ENCODE assay signal across 8 cellular contexts in genomic region chr18:12038082-12038660, GRCh38. TPM values are rescaled to one million over a fixed set of nuclear protein-coding genes. Genes with fewer than 3 reads are reported as not detected.
DNase-seq lines count a peak whose midpoint lies in the region; ATAC-seq and TF ChIP-seq lines count a peak whose summit lies in the region.
"Had no signal": no experiment of that assay in that cellular context is flagged by ENCODE, and none has a peak within 500 bp of the region (broad histone marks: within the 10 kb centered on the region; RNA-seq: fewer than 3 reads in every experiment).

No MANE protein-coding gene starts in this region.

- H3K27ac ChIP-seq in esophagus (ENCODE audit: low read depth in 2 of 2, low read length in 1 of 2) = peak overlapping the region; percentile 88 to 91

- DNase-seq in HFF-Myc (ENCODE audit: extremely low read depth, low read depth) = no peak
- peak; percentile 16 to 36 for DNase-seq in activated CD4-positive, alpha-beta T cell treated with anti-CD3 and anti-CD28 coated beads for 4 hours
- no peak for DNase-seq in neural crest cell (ENCODE audit: low read depth, low spot score)
- no peak for DNase-seq in OCI-M2 (lab: John Stamatoyannopoulos, UW; ENCODE audit: unreplicated experiment)
- no peak for DNase-seq in NK-92 (lab: John Stamatoyannopoulos, UW; ENCODE audit: unreplicated experiment)

- peaks cover 0 to 17% of the 10 kb centered on the region in 2 donors for H3K4me1 ChIP-seq in esophagus (ENCODE audit: control insufficient read depth in 2 of 2, insufficient read depth in 2 of 2, low read length in 1 of 2)

- H3K27ac Mint-ChIP-seq in neural crest cell (ENCODE audit: unreplicated experiment) = no peak overlapping the region

- H3K27me3 ChIP-seq in esophagus (ENCODE audit: control insufficient read depth in 1 of 2, insufficient read depth in 2 of 2, low read length in 2 of 2) = no peaks in the 10 kb centered on the region

- 17 to 19% methylated on average over 24 to 30 of the region's 30 CpGs for WGBS in esophagus, 2 donors

- no peaks in the 10 kb centered on the region for H3K9me3 Mint-ChIP-seq in neural crest cell

- H3K4me1 Mint-ChIP-seq in neural crest cell = no peaks in the 10 kb centered on the region

- no peaks in the 10 kb centered on the region for H3K36me3 ChIP-seq in esophagus (ENCODE audit: control insufficient read depth in 2 of 2, insufficient read depth in 2 of 2, low read length in 1 of 2)

- TF ChIP-seq CTCF in HFF-Myc (IDR thresholded peaks at IDR 0.05; ENCODE audit: low read depth, low read length, missing control alignments) (no peak), neural crest cell (conservative IDR thresholded peaks at IDR 0.05) (no peak)

- H3K36me3 Mint-ChIP-seq in neural crest cell (ENCODE audit: low read depth) = no peaks in the 10 kb centered on the region

- H3K9me3 ChIP-seq in esophagus (ENCODE audit: control insufficient read depth in 2 of 2, insufficient read depth in 1 of 2, low read depth in 1 of 2, low read length in 1 of 2) = no peaks in the 10 kb centered on the region

- ATAC-seq in HG03342 (IDR thresholded peaks at IDR 0.05; ENCODE audit: unreplicated experiment) = no peak

- peak overlapping the region; percentile 77 for H3K4me3 Mint-ChIP-seq in neural crest cell

- H3K27me3 Mint-ChIP-seq in neural crest cell (ENCODE audit: low read depth) = peaks cover 36% of the 10 kb centered on the region

- H3K4me3 ChIP-seq in HFF-Myc (replicated peaks; ENCODE audit: low read depth, low read length) = peak overlapping the region; percentile 48
- H3K4me3 ChIP-seq in esophagus (ENCODE audit: low read depth in 1 of 2, low read length in 2 of 2) = peak overlapping the region; percentile 46 to 55

RNA-seq across cellular contexts. Expression of gene ANKRD62, which starts 55.5 kb away (rescaled TPM):
- polyA plus RNA-seq in esophagus = under 1 TPM; 0.16 to 0.45 TPM
- not detected in 2 replicates for total RNA-seq in neural crest cell
- total RNA-seq: T-helper 1 cell treated with Interleukin-12 subunit alpha and Interleukin-12 subunit beta and Interleukin-4 antibody, amounts not matched to agents 30 ng/mL and 1 ng/mL, for 36 hours had no signal

RNA-seq across cellular contexts. Expression of gene IMPA2, which starts 56.9 kb away (rescaled TPM):
- 100 to 1,000 TPM in 1 of 2 donors, 10 to 100 TPM in 1; 79.1 to 142 TPM for polyA plus RNA-seq in esophagus
- 48.0 and 51.3 TPM in 2 replicates for total RNA-seq in neural crest cell

Comparison
In these comparisons a context has a peak if more than half of its experiments do, and no peak if none do; other contexts are left out.
1. DNase-seq: peak in activated CD4-positive, alpha-beta T cell treated with anti-CD3 and anti-CD28 coated beads for 4 hours (2 of 2); none in HFF-Myc (single experiment), neural crest cell (single experiment), OCI-M2 (single experiment) and NK-92 (single experiment).